23 cellular contexts compared by ENCODE assay signal in the genomic region with DNA sequence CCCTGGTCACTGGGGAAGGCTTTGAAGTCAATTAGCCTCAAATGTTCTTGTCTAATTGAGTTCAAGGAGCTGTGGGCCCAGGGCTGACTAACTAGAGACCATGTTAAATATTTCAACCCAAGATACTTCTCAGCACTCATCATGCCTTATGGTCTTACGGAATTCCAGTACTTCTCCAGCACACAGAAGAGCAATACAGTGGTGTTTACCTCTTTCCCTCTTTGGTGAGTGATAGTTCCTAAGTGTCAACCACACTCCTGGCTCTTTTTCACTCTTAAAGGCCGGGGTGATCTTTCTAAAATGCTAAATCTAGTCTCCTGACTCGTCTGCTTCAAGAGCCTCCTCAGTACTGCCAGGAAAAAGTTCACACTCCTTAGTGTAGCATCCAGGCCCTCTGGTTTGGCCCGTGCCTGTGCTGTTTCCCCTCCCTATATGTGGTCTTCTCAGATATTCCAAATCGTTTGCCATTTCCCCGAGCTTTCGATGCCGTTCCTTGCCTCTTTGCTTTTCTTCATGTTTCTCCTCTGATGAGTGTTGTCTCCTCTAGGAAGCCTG. TPM values are rescaled to one million over a fixed set of nuclear protein-coding genes. Genes with fewer than 3 reads are reported as not detected.
A peak's percentile ranks its signal among the peaks of the same experiment; 100 is the strongest.
DNase-seq lines count a peak whose midpoint lies in the region; ATAC-seq and TF ChIP-seq lines count a peak whose summit lies in the region.
"Had no signal": no experiment of that assay in that cellular context is flagged by ENCODE, and none has a peak within 500 bp of the region (broad histone marks: within the 10 kb centered on the region; RNA-seq: fewer than 3 reads in every experiment).

No MANE protein-coding gene starts in this region.

- TF ChIP-seq CTCF in C4-2B (conservative IDR thresholded peaks at IDR 0.05) (no peak), hepatocyte (IDR thresholded peaks at IDR 0.05; ENCODE audit: poor library complexity) (no peak)

- no peaks in the 10 kb centered on the region for H4K20me1 ChIP-seq in hepatocyte (ENCODE audit: insufficient read depth, poor library complexity, severe bottlenecking)

- no peaks in the 10 kb centered on the region for H3K27me3 ChIP-seq in esophagus (ENCODE audit: control insufficient read depth in 1 of 2, insufficient read depth in 2 of 2, low read length in 2 of 2)
- no peaks in the 10 kb centered on the region for H3K27me3 ChIP-seq in hepatocyte
- no peaks in the 10 kb centered on the region for H3K27me3 ChIP-seq in skeletal muscle tissue (ENCODE audit: control insufficient read depth in 3 of 3, insufficient read depth in 3 of 3, low read length in 3 of 3)
- H3K27me3 ChIP-seq: SJCRH30, testis had no signal

- H3K9ac ChIP-seq in skeletal muscle tissue (ENCODE audit: low read depth in 1 of 3, low read length in 3 of 3), result no peak overlapping the region
- H3K9ac ChIP-seq: GM23248, parathyroid adenoma had no signal

- H3K4me2 ChIP-seq in hepatocyte, result no peak overlapping the region

- H2AFZ ChIP-seq in hepatocyte, result no peak overlapping the region
- H2AFZ ChIP-seq: GM23248, parathyroid adenoma had no signal

- H3K36me3 ChIP-seq in esophagus (ENCODE audit: control insufficient read depth in 2 of 2, insufficient read depth in 2 of 2, low read length in 1 of 2) (no peaks in the 10 kb centered on the region), hepatocyte (replicated peaks; ENCODE audit: insufficient read depth, low read depth) (no peaks in the 10 kb centered on the region), skeletal muscle tissue (ENCODE audit: control insufficient read depth in 3 of 3, insufficient read depth in 3 of 3, low read length in 3 of 3) (no peaks in the 10 kb centered on the region)
- H3K36me3 ChIP-seq: SJCRH30 had no signal

- DNase-seq in hepatocyte (ENCODE audit: low spot score) (no peak), hippocampal formation (lab: John Stamatoyannopoulos, UW) (no peak), globus pallidus (ENCODE audit: low spot score) (no peak)
- DNase-seq: activated CD4-positive, alpha-beta T cell treated with anti-CD3 and anti-CD28 coated beads for 1 hour; activated CD8-positive, alpha-beta T cell treated with anti-CD3 and anti-CD28 coated beads, Interleukin-2, amount 10 ng/mL, durations not matched to agents 7 days and 5 days; activated gamma-delta T cell treated with Interleukin-2 at 50 U/mL for 16 hours; amniotic stem cell; DND-41; foreskin fibroblast; GM23248; NCI-H1092 treated with DMSO at 0.1 percent for 48 hours; NCI-H2029 treated with DMSO at 0.1 percent for 48 hours; NCI-H446; SJCRH30; T-cell; testis had no signal

- 88 to 89% methylated on average over 8 of the region's 8 CpGs for WGBS in esophagus, 2 donors
- WGBS in hepatocyte (ENCODE audit: low lambda C conversion rate, missing lambda C conversion rate), result 95% methylated on average over 8 of the region's 8 CpGs

- H3K4me1 ChIP-seq in esophagus (ENCODE audit: control insufficient read depth in 2 of 2, insufficient read depth in 2 of 2, low read length in 1 of 2) (peaks cover 6 to 11% of the 10 kb centered on the region in 2 donors), hepatocyte (ENCODE audit: insufficient read depth) (peaks cover 26% of the 10 kb centered on the region), skeletal muscle tissue (ENCODE audit: control insufficient read depth in 3 of 3, insufficient read depth in 3 of 3, low read length in 3 of 3) (peaks cover 15 to 52% (median 18%) of the 10 kb centered on the region in 3 donors)
- H3K4me1 ChIP-seq: parathyroid adenoma had no signal

- H3K9me3 ChIP-seq in esophagus (ENCODE audit: control insufficient read depth in 2 of 2, insufficient read depth in 1 of 2, low read depth in 1 of 2, low read length in 1 of 2), result no peaks in the 10 kb centered on the region
- no peaks in the 10 kb centered on the region for H3K9me3 ChIP-seq in hepatocyte (ENCODE audit: low read depth)
- H3K9me3 ChIP-seq in skeletal muscle tissue (ENCODE audit: control insufficient read depth in 3 of 3, low read length in 3 of 3), result no peaks in the 10 kb centered on the region
- H3K9me3 ChIP-seq: SJCRH30, testis had no signal

- H3K27ac ChIP-seq in C4-2B (peak overlapping the region; percentile 18; the same call in 1 of the 2 replicates), esophagus (ENCODE audit: low read depth in 2 of 2, low read length in 1 of 2) (peak overlapping the region; percentile 20 to 72), hepatocyte (peak overlapping the region; percentile 89), skeletal muscle tissue (ENCODE audit: low read depth, low read length) (peak overlapping the region; percentile 72)
- H3K27ac ChIP-seq: GM23248, parathyroid adenoma, SJCRH30 had no signal

- ATAC-seq in HG02885 (IDR thresholded peaks at IDR 0.05; ENCODE audit: poor library complexity, unreplicated experiment), result no peak
- ATAC-seq in GM18909 (IDR thresholded peaks at IDR 0.05; ENCODE audit: poor library complexity, unreplicated experiment), result no peak
- ATAC-seq: activated CD8-positive, alpha-beta T cell treated with anti-CD3 and anti-CD28 coated beads, Interleukin-2, amount 10 ng/mL, durations not matched to agents 7 days and 5 days; T-cell had no signal

- no peaks in the 10 kb centered on the region for H3K9me2 ChIP-seq in hepatocyte (replicated peaks; ENCODE audit: insufficient read depth)

- H3K79me2 ChIP-seq in hepatocyte, result peaks cover 59% of the 10 kb centered on the region
- H3K79me2 ChIP-seq: parathyroid adenoma had no signal

- H3K4me3 ChIP-seq in esophagus (ENCODE audit: low read depth in 1 of 2, low read length in 2 of 2) (peak overlapping the region; percentile 6 to 20), hepatocyte (no peak overlapping the region), skeletal muscle tissue (ENCODE audit: low read length in 3 of 3) (no peak overlapping the region)
- H3K4me3 ChIP-seq: GM23248, SJCRH30, testis had no signal

RNA-seq across cellular contexts. Expression of a gene that starts 4.7 kb away (rescaled TPM):
- polyA plus RNA-seq in esophagus, result 10 to 100 TPM; 38.2 to 71.6 TPM
- 15.5 and 20.3 TPM in 2 replicates for total RNA-seq in hepatocyte
- 12.0 and 17.0 TPM in 2 replicates for polyA plus RNA-seq in hepatocyte
- total RNA-seq in skeletal muscle tissue, result 2.6 TPM
- total RNA-seq: activated CD8-positive, alpha-beta T cell treated with anti-CD3 and anti-CD28 coated beads, Interleukin-2, amount 10 ng/mL, durations not matched to agents 7 days and 5 days; GM23248; OCI-LY7 had no signal

Comparison
In these comparisons a context has a peak if more than half of its experiments do, and no peak if none do; other contexts are left out.
1. H3K27ac ChIP-seq: peak in every context shown above with its lines; median percentile 89 in hepatocyte; 72 in skeletal muscle tissue; 46 in esophagus; 18 in C4-2B.
2. H3K4me3 ChIP-seq: peak in esophagus (2 of 2); none in hepatocyte (single experiment) and skeletal muscle tissue (0 of 3).